In the genomic region with DNA sequence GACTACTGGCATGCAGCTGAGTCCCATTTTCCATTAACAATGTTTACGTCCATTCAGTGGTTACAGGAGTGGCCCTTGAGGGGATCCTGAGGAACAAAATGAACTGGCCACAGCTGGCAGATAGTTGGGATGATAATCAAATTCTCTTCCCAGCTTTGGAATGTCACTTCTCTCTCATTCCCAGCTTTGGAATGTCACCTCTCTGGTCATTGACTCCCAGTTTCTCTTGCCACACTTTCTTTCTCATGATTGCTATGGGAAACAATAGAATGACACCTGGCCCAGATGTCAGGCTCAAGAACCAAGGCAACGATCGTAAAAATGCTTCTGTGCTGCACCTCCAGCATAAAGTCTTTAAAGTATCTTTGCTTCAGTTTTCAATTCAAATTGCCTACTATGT, we compare ENCODE assay signal across 1 cellular context.
TF ChIP-seq lines count a peak whose summit lies in the region.

No MANE protein-coding gene starts in this region.

TF ChIP-seq in GM23338, 12 proteins besides CTCF, POLR2A, EP300 and RAD21 (continued from another document):
- TF ChIP-seq, protein P1, sequence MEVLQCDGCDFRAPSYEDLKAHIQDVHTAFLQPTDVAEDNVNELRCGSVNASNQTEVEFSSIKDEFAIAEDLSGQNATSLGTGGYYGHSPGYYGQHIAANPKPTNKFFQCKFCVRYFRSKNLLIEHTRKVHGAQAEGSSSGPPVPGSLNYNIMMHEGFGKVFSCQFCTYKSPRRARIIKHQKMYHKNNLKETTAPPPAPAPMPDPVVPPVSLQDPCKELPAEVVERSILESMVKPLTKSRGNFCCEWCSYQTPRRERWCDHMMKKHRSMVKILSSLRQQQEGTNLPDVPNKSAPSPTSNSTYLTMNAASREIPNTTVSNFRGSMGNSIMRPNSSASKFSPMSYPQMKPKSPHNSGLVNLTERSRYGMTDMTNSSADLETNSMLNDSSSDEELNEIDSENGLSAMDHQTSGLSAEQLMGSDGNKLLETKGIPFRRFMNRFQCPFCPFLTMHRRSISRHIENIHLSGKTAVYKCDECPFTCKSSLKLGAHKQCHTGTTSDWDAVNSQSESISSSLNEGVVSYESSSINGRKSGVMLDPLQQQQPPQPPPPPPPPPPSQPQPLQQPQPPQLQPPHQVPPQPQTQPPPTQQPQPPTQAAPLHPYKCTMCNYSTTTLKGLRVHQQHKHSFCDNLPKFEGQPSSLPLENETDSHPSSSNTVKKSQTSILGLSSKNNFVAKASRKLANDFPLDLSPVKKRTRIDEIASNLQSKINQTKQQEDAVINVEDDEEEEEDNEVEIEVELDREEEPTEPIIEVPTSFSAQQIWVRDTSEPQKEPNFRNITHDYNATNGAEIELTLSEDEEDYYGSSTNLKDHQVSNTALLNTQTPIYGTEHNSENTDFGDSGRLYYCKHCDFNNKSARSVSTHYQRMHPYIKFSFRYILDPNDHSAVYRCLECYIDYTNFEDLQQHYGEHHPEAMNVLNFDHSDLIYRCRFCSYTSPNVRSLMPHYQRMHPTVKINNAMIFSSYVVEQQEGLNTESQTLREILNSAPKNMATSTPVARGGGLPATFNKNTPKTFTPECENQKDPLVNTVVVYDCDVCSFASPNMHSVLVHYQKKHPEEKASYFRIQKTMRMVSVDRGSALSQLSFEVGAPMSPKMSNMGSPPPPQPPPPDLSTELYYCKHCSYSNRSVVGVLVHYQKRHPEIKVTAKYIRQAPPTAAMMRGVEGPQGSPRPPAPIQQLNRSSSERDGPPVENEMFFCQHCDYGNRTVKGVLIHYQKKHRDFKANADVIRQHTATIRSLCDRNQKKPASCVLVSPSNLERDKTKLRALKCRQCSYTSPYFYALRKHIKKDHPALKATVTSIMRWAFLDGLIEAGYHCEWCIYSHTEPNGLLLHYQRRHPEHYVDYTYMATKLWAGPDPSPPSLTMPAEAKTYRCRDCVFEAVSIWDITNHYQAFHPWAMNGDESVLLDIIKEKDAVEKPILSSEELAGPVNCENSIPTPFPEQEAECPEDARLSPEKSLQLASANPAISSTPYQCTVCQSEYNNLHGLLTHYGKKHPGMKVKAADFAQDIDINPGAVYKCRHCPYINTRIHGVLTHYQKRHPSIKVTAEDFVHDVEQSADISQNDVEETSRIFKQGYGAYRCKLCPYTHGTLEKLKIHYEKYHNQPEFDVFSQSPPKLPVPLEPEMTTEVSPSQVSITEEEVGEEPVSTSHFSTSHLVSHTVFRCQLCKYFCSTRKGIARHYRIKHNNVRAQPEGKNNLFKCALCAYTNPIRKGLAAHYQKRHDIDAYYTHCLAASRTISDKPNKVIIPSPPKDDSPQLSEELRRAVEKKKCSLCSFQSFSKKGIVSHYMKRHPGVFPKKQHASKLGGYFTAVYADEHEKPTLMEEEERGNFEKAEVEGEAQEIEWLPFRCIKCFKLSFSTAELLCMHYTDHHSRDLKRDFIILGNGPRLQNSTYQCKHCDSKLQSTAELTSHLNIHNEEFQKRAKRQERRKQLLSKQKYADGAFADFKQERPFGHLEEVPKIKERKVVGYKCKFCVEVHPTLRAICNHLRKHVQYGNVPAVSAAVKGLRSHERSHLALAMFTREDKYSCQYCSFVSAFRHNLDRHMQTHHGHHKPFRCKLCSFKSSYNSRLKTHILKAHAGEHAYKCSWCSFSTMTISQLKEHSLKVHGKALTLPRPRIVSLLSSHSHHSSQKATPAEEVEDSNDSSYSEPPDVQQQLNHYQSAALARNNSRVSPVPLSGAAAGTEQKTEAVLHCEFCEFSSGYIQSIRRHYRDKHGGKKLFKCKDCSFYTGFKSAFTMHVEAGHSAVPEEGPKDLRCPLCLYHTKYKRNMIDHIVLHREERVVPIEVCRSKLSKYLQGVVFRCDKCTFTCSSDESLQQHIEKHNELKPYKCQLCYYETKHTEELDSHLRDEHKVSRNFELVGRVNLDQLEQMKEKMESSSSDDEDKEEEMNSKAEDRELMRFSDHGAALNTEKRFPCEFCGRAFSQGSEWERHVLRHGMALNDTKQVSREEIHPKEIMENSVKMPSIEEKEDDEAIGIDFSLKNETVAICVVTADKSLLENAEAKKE (CRISPR knock-in tag; IDR thresholded peaks at IDR 0.05), result no peak
- TF ChIP-seq ZNF331 (CRISPR knock-in tag; IDR thresholded peaks at IDR 0.05; ENCODE audit: low read depth), result no peak
- no peak for TF ChIP-seq ZNF114 (CRISPR knock-in tag; IDR thresholded peaks at IDR 0.05)
- TF ChIP-seq, protein P2, sequence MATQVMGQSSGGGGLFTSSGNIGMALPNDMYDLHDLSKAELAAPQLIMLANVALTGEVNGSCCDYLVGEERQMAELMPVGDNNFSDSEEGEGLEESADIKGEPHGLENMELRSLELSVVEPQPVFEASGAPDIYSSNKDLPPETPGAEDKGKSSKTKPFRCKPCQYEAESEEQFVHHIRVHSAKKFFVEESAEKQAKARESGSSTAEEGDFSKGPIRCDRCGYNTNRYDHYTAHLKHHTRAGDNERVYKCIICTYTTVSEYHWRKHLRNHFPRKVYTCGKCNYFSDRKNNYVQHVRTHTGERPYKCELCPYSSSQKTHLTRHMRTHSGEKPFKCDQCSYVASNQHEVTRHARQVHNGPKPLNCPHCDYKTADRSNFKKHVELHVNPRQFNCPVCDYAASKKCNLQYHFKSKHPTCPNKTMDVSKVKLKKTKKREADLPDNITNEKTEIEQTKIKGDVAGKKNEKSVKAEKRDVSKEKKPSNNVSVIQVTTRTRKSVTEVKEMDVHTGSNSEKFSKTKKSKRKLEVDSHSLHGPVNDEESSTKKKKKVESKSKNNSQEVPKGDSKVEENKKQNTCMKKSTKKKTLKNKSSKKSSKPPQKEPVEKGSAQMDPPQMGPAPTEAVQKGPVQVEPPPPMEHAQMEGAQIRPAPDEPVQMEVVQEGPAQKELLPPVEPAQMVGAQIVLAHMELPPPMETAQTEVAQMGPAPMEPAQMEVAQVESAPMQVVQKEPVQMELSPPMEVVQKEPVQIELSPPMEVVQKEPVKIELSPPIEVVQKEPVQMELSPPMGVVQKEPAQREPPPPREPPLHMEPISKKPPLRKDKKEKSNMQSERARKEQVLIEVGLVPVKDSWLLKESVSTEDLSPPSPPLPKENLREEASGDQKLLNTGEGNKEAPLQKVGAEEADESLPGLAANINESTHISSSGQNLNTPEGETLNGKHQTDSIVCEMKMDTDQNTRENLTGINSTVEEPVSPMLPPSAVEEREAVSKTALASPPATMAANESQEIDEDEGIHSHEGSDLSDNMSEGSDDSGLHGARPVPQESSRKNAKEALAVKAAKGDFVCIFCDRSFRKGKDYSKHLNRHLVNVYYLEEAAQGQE (IDR thresholded peaks at IDR 0.05; ENCODE audit: unreplicated experiment), result no peak
- TF ChIP-seq, protein P3, sequence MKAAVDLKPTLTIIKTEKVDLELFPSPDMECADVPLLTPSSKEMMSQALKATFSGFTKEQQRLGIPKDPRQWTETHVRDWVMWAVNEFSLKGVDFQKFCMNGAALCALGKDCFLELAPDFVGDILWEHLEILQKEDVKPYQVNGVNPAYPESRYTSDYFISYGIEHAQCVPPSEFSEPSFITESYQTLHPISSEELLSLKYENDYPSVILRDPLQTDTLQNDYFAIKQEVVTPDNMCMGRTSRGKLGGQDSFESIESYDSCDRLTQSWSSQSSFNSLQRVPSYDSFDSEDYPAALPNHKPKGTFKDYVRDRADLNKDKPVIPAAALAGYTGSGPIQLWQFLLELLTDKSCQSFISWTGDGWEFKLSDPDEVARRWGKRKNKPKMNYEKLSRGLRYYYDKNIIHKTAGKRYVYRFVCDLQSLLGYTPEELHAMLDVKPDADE (IDR thresholded peaks at IDR 0.05), result no peak
- no peak for TF ChIP-seq NANOG (IDR thresholded peaks at IDR 0.05; ENCODE audit: borderline replicate concordance)
- TF ChIP-seq JUNB (IDR thresholded peaks at IDR 0.05; ENCODE audit: unreplicated experiment), result no peak
- TF ChIP-seq POLR2AphosphoS5 (IDR thresholded peaks at IDR 0.05; ENCODE audit: low read depth), result no peak
- TF ChIP-seq EZH2 (IDR thresholded peaks at IDR 0.05; ENCODE audit: low read depth, unreplicated experiment), result no peak
